ENCODE assay signal across 8 cellular contexts in genomic region chr9:5493597-5494511, GRCh38. TPM values are rescaled to one million over a fixed set of nuclear protein-coding genes. Genes with fewer than 3 reads are reported as not detected.
DNase-seq lines count a peak whose midpoint lies in the region; ATAC-seq, FAIRE-seq and TF ChIP-seq lines count a peak whose summit lies in the region.

No MANE protein-coding gene starts in this region.

- no peak overlapping the region for H2AK5ac ChIP-seq in H1 (ENCODE audit: low read depth, low read length)

- H3K27me3 ChIP-seq in H1 (replicated peaks in 1 of 4; ENCODE audit: control insufficient read depth in 3 of 4, extremely low read depth in 1 of 4, insufficient read depth in 3 of 4, low read length in 3 of 4) (no peaks in the 10 kb centered on the region), psoas muscle (ENCODE audit: insufficient read depth in 3 of 3, low read length in 2 of 3) (no peaks in the 10 kb centered on the region)

- H3K14ac ChIP-seq in H1 (ENCODE audit: insufficient read length): no peak overlapping the region

- H2BK12ac ChIP-seq in H1 (ENCODE audit: low read depth, low read length): no peak overlapping the region

- no peak overlapping the region for H2BK20ac ChIP-seq in H1 (ENCODE audit: low read length)

- CTCF ChIA-PET in OCI-LY7 (lab: Charles Lee; ENCODE audit: unreplicated experiment) (no interaction called here), H1 (lab: Charles Lee; ENCODE audit: partially characterized antibody) (interaction anchor here (0.6 to 1.1 kb wide), 2 partner anchors 52 to 105 kb away, joined by 3 to 4 read pairs; no protein-coding TSS in a partner anchor)

- H4K8ac ChIP-seq in H1 (ENCODE audit: extremely low read depth, insufficient read depth, low read length): no peak overlapping the region

- H2BK120ac ChIP-seq in H1 (replicated peaks; ENCODE audit: low read depth, low read length): no peak overlapping the region

- intact Hi-C loops in OCI-LY7 (cut with micrococcal nuclease; ENCODE audit: unreplicated experiment): no loop called here
- intact Hi-C loops in psoas muscle (cut with DNase I): no loop called here

- no peak overlapping the region for H3K56ac ChIP-seq in H1 (replicated peaks; ENCODE audit: insufficient read length, low read depth, low read length)

- no peaks in the 10 kb centered on the region for H3K9me2 ChIP-seq in OCI-LY7 (ENCODE audit: insufficient read depth, low read length)

- no peaks in the 10 kb centered on the region for H3K23me2 ChIP-seq in H1 (ENCODE audit: low read depth, low read length)

- H3K9me3 ChIP-seq in OCI-LY7 (ENCODE audit: low read length) (no peaks in the 10 kb centered on the region), H1 (ENCODE audit: insufficient read depth in 2 of 2, low read depth in 1 of 2, low read length in 1 of 2) (peaks cover 0 to 4% of the 10 kb centered on the region in 2 experiments; a peak in 1 of 4 replicates), psoas muscle (no peaks in the 10 kb centered on the region)

- H4K20me1 ChIP-seq in OCI-LY7 (ENCODE audit: insufficient read depth, low read length) (no peaks in the 10 kb centered on the region), H1 (replicated peaks in 1 of 2; ENCODE audit: control insufficient read depth in 1 of 2, insufficient read depth in 2 of 2, low read length in 2 of 2) (no peaks in the 10 kb centered on the region)

- H3K18ac ChIP-seq in H1 (ENCODE audit: extremely low read depth, low read length): no peak overlapping the region

- H3K79me1 ChIP-seq in H1 (ENCODE audit: low read depth, low read length): no peaks in the 10 kb centered on the region

- no peak overlapping the region for H2BK5ac ChIP-seq in H1 (ENCODE audit: low read depth, low read length)

- H3K79me2 ChIP-seq in OCI-LY7 (ENCODE audit: insufficient read depth, low read depth, low read length): no peaks in the 10 kb centered on the region
- H3K79me2 ChIP-seq in H1 (ENCODE audit: control insufficient read depth in 1 of 2, insufficient read depth in 2 of 2, low read length in 2 of 2): no peaks in the 10 kb centered on the region

- H3K4me2 ChIP-seq in OCI-LY7 (ENCODE audit: low read length) (no peak overlapping the region), H1 (ENCODE audit: insufficient read depth in 1 of 2, low read depth in 2 of 2, low read length in 2 of 2) (no peak overlapping the region)

- H3K27ac ChIP-seq in OCI-LY7 (ENCODE audit: low read depth, low read length, poor library complexity, severe bottlenecking) (no peak overlapping the region), H1 (ENCODE audit: low read depth, low read length) (no peak overlapping the region), psoas muscle (no peak overlapping the region), coronary artery (peak overlapping the region in 1 of 2 donors; percentile 27)

- H2BK15ac ChIP-seq in H1 (ENCODE audit: low read length): no peak overlapping the region

- H3K23ac ChIP-seq in H1 (ENCODE audit: insufficient read length): no peak overlapping the region

- ATAC-seq in HG02852 (IDR thresholded peaks at IDR 0.05; ENCODE audit: unreplicated experiment) (peak; percentile 83), psoas muscle (peak in 3 of 4 donors; percentile 25 to 38 (median 33))

- H3K4me3 ChIP-seq in OCI-LY7 (ENCODE audit: low read depth, low read length, poor library complexity, severe bottlenecking) (no peak overlapping the region), H1 (ENCODE audit: extremely low read depth in 1 of 4, insufficient read depth in 2 of 4, low read depth in 3 of 4, low read length in 4 of 4) (no peak overlapping the region), psoas muscle (no peak overlapping the region), coronary artery (no peak overlapping the region)

- H4K5ac ChIP-seq in H1 (ENCODE audit: insufficient read length, low read depth, low read length): no peak overlapping the region

- WGBS in H1 (ENCODE audit: extremely low coverage in 1 of 2, insufficient coverage in 1 of 2, insufficient read length in 1 of 2, insufficient replicate concordance in 2 of 2, low coverage in 1 of 2, low lambda C conversion rate in 2 of 2, missing lambda C conversion rate in 1 of 2), 2 experiments: 85% methylated on average over 9 of the region's 9 CpGs; no CpG with 5 or more reads in 1 of the 2 experiments
- 69 to 76% (median 71%) methylated on average over 9 of the region's 9 CpGs for WGBS in psoas muscle, 3 donors

- no peak for TF ChIP-seq RAD21 in H1 (IDR thresholded peaks at IDR 0.05 in 1 of 2, conservative IDR thresholded peaks at IDR 0.05 in 1 of 2; ENCODE audit: low read depth in 2 of 2, low read length in 2 of 2)

- H3K9ac ChIP-seq in H1 (replicated peaks in 1 of 4; ENCODE audit: extremely low read depth in 1 of 4, low read depth in 3 of 4, low read length in 3 of 4): no peak overlapping the region

- TF ChIP-seq POLR2A in H1 (IDR thresholded peaks at IDR 0.05; ENCODE audit: control extremely low read depth in 1 of 2, low read depth in 2 of 2, low read length in 2 of 2): no peak

- no TSS peak for BruUV-seq in OCI-LY7 (replicated peaks; lab: Mats Ljungman, UMichigan)

- H4K91ac ChIP-seq in H1 (replicated peaks; ENCODE audit: insufficient read length, low read length): no peak overlapping the region

- no peak overlapping the region for H3K4ac ChIP-seq in H1 (replicated peaks; ENCODE audit: insufficient read length, low read depth, low read length)

- TF ChIP-seq CTCF in OCI-LY7 (conservative IDR thresholded peaks at IDR 0.05; ENCODE audit: low read length) (no peak), H1 (IDR thresholded peaks at IDR 0.05; ENCODE audit: control extremely low read depth in 1 of 3, insufficient read depth in 1 of 3, low read depth in 1 of 3, low read length in 3 of 3) (no peak), psoas muscle (IDR thresholded peaks at IDR 0.05) (no peak), coronary artery (IDR thresholded peaks at IDR 0.05) (no peak)

- no peak overlapping the region for H2AFZ ChIP-seq in OCI-LY7 (ENCODE audit: low read length)
- H2AFZ ChIP-seq in H1 (ENCODE audit: low read length): no peak overlapping the region

- peak; percentile 44 for DNase-seq in activated naive CD4-positive, alpha-beta T cell treated with Interleukin-2 at 50 U/mL for 16 hours
- no peak for DNase-seq in activated naive CD4-positive, alpha-beta T cell treated with anti-CD3 and anti-CD28 coated beads, Interleukin-2, amount 50 U/mL, for 16 hours
- DNase-seq in OCI-LY7 (ENCODE audit: low spot score) (peak; percentile 24), H1 (ENCODE audit: low read depth in 1 of 2, low spot score in 2 of 2) (no peak), psoas muscle (no peak), coronary artery (ENCODE audit: low spot score) (no peak), HuH-7 (ENCODE audit: low spot score) (no peak)

- H3K36me3 ChIP-seq in OCI-LY7 (ENCODE audit: insufficient read depth, low read length) (no peaks in the 10 kb centered on the region), H1 (ENCODE audit: control insufficient read depth in 2 of 4, insufficient read depth in 4 of 4, low read length in 3 of 4) (no peaks in the 10 kb centered on the region), psoas muscle (ENCODE audit: insufficient read depth in 1 of 2, low read depth in 1 of 2) (no peaks in the 10 kb centered on the region)

- no peak for FAIRE-seq in H1 (lab: Jason Lieb, UNC)

- no peak for TF ChIP-seq EP300 in H1 (IDR thresholded peaks at IDR 0.05; ENCODE audit: borderline replicate concordance in 1 of 2, low read depth in 2 of 2, low read length in 2 of 2)

- H3K4me1 ChIP-seq in OCI-LY7 (ENCODE audit: insufficient read depth, low read length, poor library complexity, severe bottlenecking) (no peaks in the 10 kb centered on the region), H1 (replicated peaks in 1 of 4; ENCODE audit: control insufficient read depth in 3 of 4, insufficient read depth in 4 of 4, low read length in 3 of 4) (no peaks in the 10 kb centered on the region), psoas muscle (no peaks in the 10 kb centered on the region)

- POLR2A ChIA-PET in OCI-LY7 (lab: Charles Lee) (interaction anchor here (0.6 to 1.4 kb wide), 7 partner anchors 9 to 180 kb away, joined by 3 to 5 read pairs (median 3); no protein-coding TSS in a partner anchor), H1 (lab: Charles Lee; ENCODE audit: partially characterized antibody) (no interaction called here)

RNA-seq across cellular contexts. Expression of gene PDCD1LG2, which starts 16.5 kb away (rescaled TPM):
- total RNA-seq in OCI-LY7 (2014; rRNA removed; shearing (Covaris generic)): not detected in 2 replicates
- total RNA-seq in OCI-LY7 (2022): not detected in 2 replicates
- total RNA-seq in H1 (2021; fragmentation: NEBNext Ultra II Directional; extraction: Animal tissue kit (Norgen Biotek cat#: 25700)): not detected in 2 replicates
- polyA plus RNA-seq in H1 (2011; rRNA removed): not detected in 2 replicates
- not detected for polyA plus RNA-seq in H1 (2011; cell fraction: cytosol; rRNA removed)
- not detected for polyA plus RNA-seq in H1 (2011; cell fraction: nucleus; rRNA removed)
- polyA plus RNA-seq in H1 (2012, experiment 1 of 2): not detected in 4 replicates
- polyA plus RNA-seq in H1 (2012, experiment 2 of 2): not detected
- polyA plus RNA-seq in H1 (2013, experiment 1 of 2): not detected
- not detected for polyA plus RNA-seq in H1 (2013, experiment 2 of 2)
- not detected in 2 replicates for polyA minus RNA-seq in H1 (2011; rRNA and poly(A)+ RNA removed)
- not detected for polyA minus RNA-seq in H1 (2011; cell fraction: cytosol; rRNA and poly(A)+ RNA removed)
- polyA minus RNA-seq in H1 (2011; cell fraction: nucleus; rRNA and poly(A)+ RNA removed): not detected
- total RNA-seq in psoas muscle: 1 to 10 TPM in 1 of 4 donors, under 1 TPM in 3; 0.50 to 1.3 (median 0.86) TPM
- under 1 TPM; 0.29 to 0.62 (median 0.38) TPM for polyA plus RNA-seq in psoas muscle

RNA-seq across cellular contexts. Expression of gene CD274, which starts 43.5 kb away (rescaled TPM):
- 0.57 and 4.3 TPM in 2 replicates for total RNA-seq in OCI-LY7 (2014; rRNA removed; shearing (Covaris generic))
- 0.15 and 1.2 TPM in 2 replicates for total RNA-seq in OCI-LY7 (2022)
- 0.15 TPM in 1 of 2 replicates, not detected in the other for total RNA-seq in H1 (2021; fragmentation: NEBNext Ultra II Directional; extraction: Animal tissue kit (Norgen Biotek cat#: 25700))
- 0.08 TPM in 1 of 2 replicates, not detected in the other for polyA plus RNA-seq in H1 (2011; rRNA removed)
- polyA plus RNA-seq in H1 (2011; cell fraction: cytosol; rRNA removed): 0.14 TPM
- polyA plus RNA-seq in H1 (2011; cell fraction: nucleus; rRNA removed): not detected
- polyA plus RNA-seq in H1 (2012, experiment 1 of 2): 0.05 to 0.09 TPM in 2 of 4 replicates, not detected in the others
- polyA plus RNA-seq in H1 (2012, experiment 2 of 2): not detected
- polyA plus RNA-seq in H1 (2013, experiment 1 of 2): 0.20 TPM
- polyA plus RNA-seq in H1 (2013, experiment 2 of 2): 0.26 TPM
- 0.12 and 1.1 TPM in 2 replicates for polyA minus RNA-seq in H1 (2011; rRNA and poly(A)+ RNA removed)
- not detected for polyA minus RNA-seq in H1 (2011; cell fraction: cytosol; rRNA and poly(A)+ RNA removed)
- not detected for polyA minus RNA-seq in H1 (2011; cell fraction: nucleus; rRNA and poly(A)+ RNA removed)
- total RNA-seq in psoas muscle: 1 to 10 TPM in 3 of 4 donors, under 1 TPM in 1; 0.93 to 4.6 (median 2.1) TPM
- 1 to 10 TPM in 2 of 3 donors, under 1 TPM in 1; 0.69 to 3.3 (median 2.5) TPM for polyA plus RNA-seq in psoas muscle

RNA-seq across cellular contexts. Expression of gene PLGRKT, which starts 56.1 kb away (rescaled TPM):
- 7.9 and 10.4 TPM in 2 replicates for total RNA-seq in OCI-LY7 (2014; rRNA removed; shearing (Covaris generic))
- 26.1 and 26.2 TPM in 2 replicates for total RNA-seq in OCI-LY7 (2022)
- 11.3 and 15.7 TPM in 2 replicates for total RNA-seq in H1 (2021; fragmentation: NEBNext Ultra II Directional; extraction: Animal tissue kit (Norgen Biotek cat#: 25700))
- 2.5 and 5.4 TPM in 2 replicates for polyA plus RNA-seq in H1 (2011; rRNA removed)
- polyA plus RNA-seq in H1 (2011; cell fraction: cytosol; rRNA removed): 7.0 TPM
- 0.88 TPM for polyA plus RNA-seq in H1 (2011; cell fraction: nucleus; rRNA removed)
- polyA plus RNA-seq in H1 (2012, experiment 1 of 2): 7.5 to 14.5 TPM (median 12.4 TPM) in 4 replicates
- polyA plus RNA-seq in H1 (2012, experiment 2 of 2): 8.4 TPM
- polyA plus RNA-seq in H1 (2013, experiment 1 of 2): 14.1 TPM
- 14.4 TPM for polyA plus RNA-seq in H1 (2013, experiment 2 of 2)
- polyA minus RNA-seq in H1 (2011; rRNA and poly(A)+ RNA removed): 1.2 and 1.3 TPM in 2 replicates
- 7.4 TPM for polyA minus RNA-seq in H1 (2011; cell fraction: cytosol; rRNA and poly(A)+ RNA removed)
- 5.1 TPM for polyA minus RNA-seq in H1 (2011; cell fraction: nucleus; rRNA and poly(A)+ RNA removed)
- total RNA-seq in psoas muscle: 10 to 100 TPM; 21.4 to 32.2 (median 26.8) TPM
- polyA plus RNA-seq in psoas muscle: 10 to 100 TPM; 25.0 to 50.4 (median 25.5) TPM

Comparison
In these comparisons a context has a peak if more than half of its experiments do, and no peak if none do; other contexts are left out.
1. DNase-seq: peak in activated naive CD4-positive, alpha-beta T cell treated with Interleukin-2 at 50 U/mL for 16 hours (single experiment) and OCI-LY7 (single experiment); none in activated naive CD4-positive, alpha-beta T cell treated with anti-CD3 and anti-CD28 coated beads, Interleukin-2, amount 50 U/mL, for 16 hours (single experiment), H1 (0 of 2), psoas muscle (0 of 2), coronary artery (single experiment) and HuH-7 (single experiment).